ENCODE assay signal across 21 cellular contexts in genomic region chr11:70066136-70066520, GRCh38. TPM values are rescaled to one million over a fixed set of nuclear protein-coding genes. Genes with fewer than 3 reads are reported as not detected.
DNase-seq lines count a peak whose midpoint lies in the region; ATAC-seq and TF ChIP-seq lines count a peak whose summit lies in the region.
"Had no signal": no experiment of that assay in that cellular context is flagged by ENCODE, and none has a peak within 500 bp of the region (broad histone marks: within the 10 kb centered on the region; RNA-seq: fewer than 3 reads in every experiment).

No MANE protein-coding gene starts in this region.

- H3K36me3 Mint-ChIP-seq in mesothelial cell of epicardium = no peaks in the 10 kb centered on the region
- no peaks in the 10 kb centered on the region for H3K36me3 Mint-ChIP-seq in activated CD8-positive, alpha-beta T cell treated with anti-CD3 and anti-CD28 coated beads for 36 hours (ENCODE audit: low read depth)
- H3K36me3 Mint-ChIP-seq: IgD-negative memory B cell had no signal

- 0 out of 2 replicates have a peak, but pooled peaks cover 4% of the 10 kb centered on the region for H3K9me1 ChIP-seq in IMR-90 (ENCODE audit: insufficient read depth, low read length)

- H2BK15ac ChIP-seq in IMR-90 (ENCODE audit: low read depth, low read length) = no peak overlapping the region

- peak overlapping the region; percentile 58 for H3K27ac Mint-ChIP-seq in mesothelial cell of epicardium
- H3K27ac Mint-ChIP-seq in activated CD8-positive, alpha-beta T cell treated with anti-CD3 and anti-CD28 coated beads for 36 hours = no peak overlapping the region
- H3K27ac Mint-ChIP-seq: CD4-positive, alpha-beta T cell; IgD-negative memory B cell had no signal

- H3K4me1 Mint-ChIP-seq in mesothelial cell of epicardium = peaks cover 59% of the 10 kb centered on the region
- H3K4me1 Mint-ChIP-seq in activated CD8-positive, alpha-beta T cell treated with anti-CD3 and anti-CD28 coated beads for 36 hours (ENCODE audit: low read depth) = no peaks in the 10 kb centered on the region
- H3K4me1 Mint-ChIP-seq: IgD-negative memory B cell had no signal

- H3K14ac ChIP-seq in IMR-90 (replicated peaks; ENCODE audit: low read depth, low read length) = no peak overlapping the region; the same call in 1 of the 2 replicates

- no peaks in the 10 kb centered on the region for H3K27me3 Mint-ChIP-seq in mesothelial cell of epicardium (ENCODE audit: low read depth)
- peaks cover 20% of the 10 kb centered on the region for H3K27me3 Mint-ChIP-seq in activated CD8-positive, alpha-beta T cell treated with anti-CD3 and anti-CD28 coated beads for 36 hours

- no peak overlapping the region for H4K91ac ChIP-seq in IMR-90 (ENCODE audit: insufficient read depth, low read depth, low read length)

- H3K4me3 ChIP-seq in IMR-90 (ENCODE audit: insufficient read depth, low read depth, low read length) = no peak overlapping the region
- no peak overlapping the region for H3K4me3 ChIP-seq in sigmoid colon

- no peak for TF ChIP-seq EP300 in sigmoid colon (IDR thresholded peaks at IDR 0.05)

- H3K56ac ChIP-seq in IMR-90 (ENCODE audit: extremely low read depth, insufficient read depth, low read length) = no peak overlapping the region

- H3K18ac ChIP-seq in IMR-90 (ENCODE audit: low read depth, low read length) = no peak overlapping the region

- H2BK5ac ChIP-seq in IMR-90 (ENCODE audit: low read depth, low read length, poor library complexity, severe bottlenecking) = no peak overlapping the region

- H3K79me1 ChIP-seq in IMR-90 (ENCODE audit: low read depth in 1 of 2, low read length in 2 of 2) = peaks cover 0 to 24% of the 10 kb centered on the region in 2 experiments; a peak in 2 of 4 replicates

- H3K4me3 Mint-ChIP-seq in mesothelial cell of epicardium = no peak overlapping the region
- H3K4me3 Mint-ChIP-seq in activated CD8-positive, alpha-beta T cell treated with anti-CD3 and anti-CD28 coated beads for 36 hours = no peak overlapping the region
- H3K4me3 Mint-ChIP-seq: CD4-positive, alpha-beta T cell; IgD-negative memory B cell had no signal

- dilution Hi-C loops in IMR-90 (cut with HindIII; ENCODE audit: low sequenced_read_pairs, unreplicated experiment) = no loop called here

- DNase-seq in GM13976 (ENCODE audit: low spot score) (peak; percentile 10), IMR-90 (no peak), mesothelial cell of epicardium (ENCODE audit: low spot score in 2 of 2, unreplicated experiment in 2 of 2) (peak in 1 of 2 experiments; percentile 28), sigmoid colon (peak; percentile 40), amygdala (lab: John Stamatoyannopoulos, UW) (no peak)
- no peak for DNase-seq in activated CD8-positive, alpha-beta T cell treated with anti-CD3 and anti-CD28 coated beads for 36 hours
- DNase-seq: COR-L47; DMS79 treated with DMSO at 0.1 percent for 48 hours; GOT3; MV-4-11; NCI-H1105 treated with DMSO at 0.1 percent for 48 hours; NCI-H2029 treated with DMSO at 0.1 percent for 48 hours; NCI-H2171; NCI-H345; NCI-H524; NCI-H774; NK-92 treated with Interleukin-12 subunit alpha and Interleukin-12 subunit beta, amount 100 ng/mL, for 24 hours had no signal

- TF ChIP-seq CTCF in GM13976 (IDR thresholded peaks at IDR 0.05; ENCODE audit: borderline replicate concordance, control extremely low read depth, extremely low read depth, insufficient read depth, missing control alignments) (no peak), IMR-90 (conservative IDR thresholded peaks at IDR 0.05; ENCODE audit: low read depth, low read length) (no peak), mesothelial cell of epicardium (IDR thresholded peaks at IDR 0.05; ENCODE audit: unreplicated experiment) (no peak), sigmoid colon (IDR thresholded peaks at IDR 0.05) (no peak)
- no peak for TF ChIP-seq CTCF in activated CD8-positive, alpha-beta T cell treated with anti-CD3 and anti-CD28 coated beads for 36 hours (IDR thresholded peaks at IDR 0.05)

- H3K4me1 ChIP-seq in IMR-90 (ENCODE audit: control insufficient read depth, insufficient read depth, low read length) (peaks cover 5% of the 10 kb centered on the region; the same call in 1 of the 2 replicates), sigmoid colon (no peaks in the 10 kb centered on the region)

- no CpG with 5 or more reads among the region's 2 CpGs for WGBS in IMR-90 (ENCODE audit: extremely low coverage in 2 of 2, insufficient read length in 1 of 2), 2 experiments
- WGBS in sigmoid colon, 2 donors = 85 to 91% methylated on average over 2 of the region's 2 CpGs

- H3K9me3 Mint-ChIP-seq in mesothelial cell of epicardium = no peaks in the 10 kb centered on the region
- no peaks in the 10 kb centered on the region for H3K9me3 Mint-ChIP-seq in activated CD8-positive, alpha-beta T cell treated with anti-CD3 and anti-CD28 coated beads for 36 hours
- H3K9me3 Mint-ChIP-seq: CD4-positive, alpha-beta T cell had no signal

- peaks cover 4% of the 10 kb centered on the region; the same call in 1 of the 2 replicates for H4K20me1 ChIP-seq in IMR-90 (ENCODE audit: insufficient read depth, low read length)

- ATAC-seq in IMR-90 (ENCODE audit: low read depth) (no peak), HG02970 (IDR thresholded peaks at IDR 0.05; ENCODE audit: low FRiP score, unreplicated experiment) (no peak)
- ATAC-seq in activated CD8-positive, alpha-beta T cell treated with anti-CD3 and anti-CD28 coated beads for 36 hours = no peak
- ATAC-seq: Panc1 had no signal

- H3K27ac ChIP-seq in IMR-90 (ENCODE audit: insufficient read depth, low read length) (no peak overlapping the region), sigmoid colon (no peak overlapping the region)

- CTCF ChIA-PET in IMR-90 (lab: Yijun Ruan, JAX) = no interaction called here
- CTCF ChIA-PET in activated CD8-positive, alpha-beta T cell treated with anti-CD3 and anti-CD28 coated beads for 36 hours (lab: Charles Lee) = no interaction called here

- no peak overlapping the region for H4K5ac ChIP-seq in IMR-90 (ENCODE audit: low read depth, low read length)

- H3K4ac ChIP-seq in IMR-90 (ENCODE audit: low read depth, low read length) = no peak overlapping the region

- no peak overlapping the region for H4K8ac ChIP-seq in IMR-90 (ENCODE audit: low read depth in 2 of 2, low read length in 2 of 2)

- no peak overlapping the region for H2BK120ac ChIP-seq in IMR-90 (ENCODE audit: low read depth, low read length)

- H3K27me3 ChIP-seq in IMR-90 (ENCODE audit: control insufficient read depth, insufficient read depth, low read length) (peaks cover 2% of the 10 kb centered on the region; the same call in 1 of the 2 replicates), sigmoid colon (peaks cover 0 to 40% (median 6%) of the 10 kb centered on the region in 3 donors)

- no peak overlapping the region for H3K23ac ChIP-seq in IMR-90 (ENCODE audit: low read depth, low read length)

- H3K36me3 ChIP-seq in IMR-90 (ENCODE audit: control insufficient read depth, insufficient read depth, low read length) (no peaks in the 10 kb centered on the region), sigmoid colon (no peaks in the 10 kb centered on the region)

- H2AK5ac ChIP-seq in IMR-90 (ENCODE audit: low read depth, low read length) = no peak overlapping the region

- TF ChIP-seq RAD21 in IMR-90 (IDR thresholded peaks at IDR 0.05; ENCODE audit: low read length) = no peak

- in situ Hi-C loops in GM13976 (cut with MboI; ENCODE audit: low sequenced_read_pairs, unreplicated experiment) = no loop called here
- in situ Hi-C loops in IMR-90 (cut with MboI; ENCODE audit: low sequenced_read_pairs) = no loop called here

- no peak overlapping the region for H3K4me2 ChIP-seq in IMR-90 (ENCODE audit: low read depth, low read length)

- no peaks in the 10 kb centered on the region for H3K9me3 ChIP-seq in IMR-90 (ENCODE audit: control insufficient read depth, insufficient read depth, low read length)
- no peaks in the 10 kb centered on the region for H3K9me3 ChIP-seq in sigmoid colon

- no peak overlapping the region for H2BK20ac ChIP-seq in IMR-90 (ENCODE audit: low read depth, low read length)

- POLR2A ChIA-PET in IMR-90 (lab: Charles Lee; ENCODE audit: unreplicated experiment) = no interaction called here
- POLR2A ChIA-PET in activated CD8-positive, alpha-beta T cell treated with anti-CD3 and anti-CD28 coated beads for 36 hours (lab: Charles Lee) = no interaction called here

- BruUV-seq in IMR-90 (replicated peaks; lab: Mats Ljungman, UMichigan) = no TSS peak

- intact Hi-C loops in IMR-90 (cut with micrococcal nuclease) = no loop called here
- intact Hi-C loops in sigmoid colon (cut with DNase I) = no loop called here
- intact Hi-C loops in activated CD8-positive, alpha-beta T cell treated with anti-CD3 and anti-CD28 coated beads for 36 hours (cut with micrococcal nuclease) = no loop called here

- peak overlapping the region; percentile 70 for H2AK9ac ChIP-seq in IMR-90 (replicated peaks; ENCODE audit: low read depth, low read length, poor library complexity)

- no peak overlapping the region for H3K9ac ChIP-seq in IMR-90 (ENCODE audit: low read depth, low read length)

- TF ChIP-seq POLR2A in IMR-90 (IDR thresholded peaks at IDR 0.05; ENCODE audit: low read depth, low read length) (no peak), sigmoid colon (IDR thresholded peaks at IDR 0.05) (no peak)

- H2AFZ ChIP-seq in IMR-90 (replicated peaks; ENCODE audit: low read length, poor library complexity) = no peak overlapping the region

TF ChIP-seq in IMR-90, 13 proteins besides CTCF, POLR2A, EP300 and RAD21 (continues in another document):
- TF ChIP-seq FOS (IDR thresholded peaks at IDR 0.05; ENCODE audit: low read depth, low read length) (no peak), RFX5 (IDR thresholded peaks at IDR 0.05; ENCODE audit: low read depth, low read length) (no peak), CEBPB (IDR thresholded peaks at IDR 0.05; ENCODE audit: low read depth, low read length) (no peak), RCOR1 (IDR thresholded peaks at IDR 0.05; ENCODE audit: insufficient replicate concordance, low read length) (no peak), SMC3 (IDR thresholded peaks at IDR 0.05; ENCODE audit: low read depth, low read length) (no peak)

RNA-seq across cellular contexts. Expression of gene ANO1, which starts 12.0 kb away (rescaled TPM):
- total RNA-seq in IMR-90 (2012; rRNA removed) (4.1 and 4.4 TPM in 2 replicates), mesothelial cell of epicardium (35.1 to 39.6 TPM (median 37.2 TPM) in 3 replicates), sigmoid colon (10 to 100 TPM; 17.4 to 33.9 (median 20.2) TPM)
- polyA plus RNA-seq in IMR-90 (2012; rRNA removed) (8.0 and 10.7 TPM in 2 replicates), sigmoid colon (1 to 10 TPM in 2 of 3 donors, under 1 TPM in 1; 0.60 to 5.7 (median 3.0) TPM)
- polyA plus RNA-seq in IMR-90 (2012; cell fraction: cytosol; rRNA removed) = 3.8 and 9.8 TPM in 2 replicates
- 20.0 and 34.3 TPM in 2 replicates for polyA plus RNA-seq in IMR-90 (2012; cell fraction: nucleus; rRNA removed; ENCODE audit: low replicate concordance)
- total RNA-seq in activated CD8-positive, alpha-beta T cell treated with anti-CD3 and anti-CD28 coated beads for 36 hours = not detected
- total RNA-seq: CD4-positive, alpha-beta T cell had no signal
- polyA plus RNA-seq: IgD-negative memory B cell had no signal

Comparison
In these comparisons a context has a peak if more than half of its experiments do, and no peak if none do; other contexts are left out.
1. DNase-seq: peak in GM13976 (single experiment) and sigmoid colon (single experiment); none in IMR-90 (single experiment), activated CD8-positive, alpha-beta T cell treated with anti-CD3 and anti-CD28 coated beads for 36 hours (single experiment) and amygdala (0 of 56).